ENCODE assay signal across 8 cellular contexts in the genomic region with DNA sequence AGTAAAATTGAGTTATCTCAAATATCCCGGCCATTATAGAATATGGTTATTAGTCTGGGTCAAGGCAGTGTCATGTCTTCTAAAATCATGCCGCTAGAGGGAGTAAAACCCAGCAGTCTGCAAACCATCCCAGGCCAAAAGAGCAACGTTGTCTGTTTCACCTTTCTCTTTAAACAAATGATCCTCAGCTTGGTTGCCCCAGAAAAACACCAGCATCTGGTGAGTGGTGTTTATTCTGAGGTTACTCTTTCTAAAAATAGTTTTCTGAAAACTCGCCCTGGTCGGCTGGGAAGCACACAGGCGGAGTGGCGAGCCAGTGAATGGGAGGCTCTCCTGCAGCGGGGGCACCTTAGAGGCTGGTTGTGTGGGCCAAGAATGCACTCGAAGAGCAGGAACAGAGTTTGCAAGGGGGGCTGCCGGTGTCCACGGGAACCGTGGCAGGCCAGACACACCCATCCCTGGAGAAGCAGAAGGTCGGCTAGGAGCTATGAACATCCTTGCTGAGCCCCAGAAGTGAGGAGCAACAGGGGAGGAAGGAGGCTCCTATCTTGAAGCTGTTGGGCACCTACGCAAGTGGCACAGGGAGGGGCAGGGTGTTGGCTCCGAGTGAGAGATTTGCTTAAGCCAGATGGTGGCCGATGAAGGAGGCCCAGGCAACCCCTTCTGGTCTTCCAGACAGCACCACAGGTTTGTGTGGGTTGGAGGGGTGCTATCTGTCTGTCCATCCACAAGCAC.
DNase-seq lines count a peak whose midpoint lies in the region; ATAC-seq and TF ChIP-seq lines count a peak whose summit lies in the region.

No MANE protein-coding gene starts in this region.

- H3K4me3 Mint-ChIP-seq in H9, result no peak overlapping the region
- H3K4me3 Mint-ChIP-seq in activated naive CD8-positive, alpha-beta T cell treated with anti-CD3 and anti-CD28 coated beads for 36 hours, result peak overlapping the region; percentile 82

- no CpG with 5 or more reads among the region's 16 CpGs for WGBS in H9 (ENCODE audit: extremely low coverage, insufficient read length, low lambda C conversion rate)

- no peaks in the 10 kb centered on the region for H3K9me3 Mint-ChIP-seq in H9
- peaks cover 13% of the 10 kb centered on the region for H3K9me3 Mint-ChIP-seq in activated naive CD8-positive, alpha-beta T cell treated with anti-CD3 and anti-CD28 coated beads for 36 hours

- no peak overlapping the region for H2BK5ac ChIP-seq in H9 (ENCODE audit: insufficient read length, low read length)

- no peak overlapping the region for H3K23ac ChIP-seq in H9 (ENCODE audit: insufficient read length, low read depth, low read length)

- H2BK120ac ChIP-seq in H9 (ENCODE audit: low read depth, low read length, poor library complexity, severe bottlenecking), result no peak overlapping the region

- H3K79me1 ChIP-seq in H9 (ENCODE audit: insufficient read depth, low read depth, low read length, poor library complexity, severe bottlenecking), result no peaks in the 10 kb centered on the region

- no peak overlapping the region for H4K5ac ChIP-seq in H9 (ENCODE audit: insufficient read length, low read depth, low read length)

- H3K9me2 ChIP-seq in Loucy (replicated peaks; ENCODE audit: low read depth, low read length), result no peaks in the 10 kb centered on the region

- peaks cover 4% of the 10 kb centered on the region for H3K27me3 Mint-ChIP-seq in H9 (ENCODE audit: low read depth)
- no peaks in the 10 kb centered on the region for H3K27me3 Mint-ChIP-seq in activated naive CD8-positive, alpha-beta T cell treated with anti-CD3 and anti-CD28 coated beads for 36 hours

- H4K91ac ChIP-seq in H9 (ENCODE audit: insufficient read length, low read depth, low read length), result no peak overlapping the region

- H3K23me2 ChIP-seq in H9 (ENCODE audit: insufficient read length, low read depth, low read length, poor library complexity, severe bottlenecking), result no peaks in the 10 kb centered on the region

- H2BK20ac ChIP-seq in H9 (ENCODE audit: low read depth, low read length, poor library complexity, severe bottlenecking), result no peak overlapping the region

- H3K27ac Mint-ChIP-seq in H9, result no peak overlapping the region
- H3K27ac Mint-ChIP-seq in activated naive CD8-positive, alpha-beta T cell treated with anti-CD3 and anti-CD28 coated beads for 36 hours, result peak overlapping the region; percentile 93

- H3K27ac ChIP-seq in H9 (ENCODE audit: insufficient read length, low read depth, low read length), result no peak overlapping the region

- intact Hi-C loops in left cardiac atrium (cut with DNase I), result loop anchor here (1.0 to 10.0 kb wide), 6 partner anchors 115 to 541 kb away; no protein-coding TSS in a partner anchor

- peak; percentile 94 for DNase-seq in GM12865 (ENCODE audit: low read depth)
- DNase-seq in H9, result peak; percentile 54
- DNase-seq in SKM-1 treated with dmso at 0.1 percent for 144 hours (lab: John Stamatoyannopoulos, UW; ENCODE audit: unreplicated experiment), result peak; percentile 50
- peak; percentile 69 for DNase-seq in activated naive CD8-positive, alpha-beta T cell treated with anti-CD3 and anti-CD28 coated beads for 36 hours
- peak; percentile 43 for DNase-seq in left cardiac atrium
- no peak for DNase-seq in retinal pigment epithelial cell (ENCODE audit: low read depth)
- DNase-seq in GM19240 (ENCODE audit: insufficient read length, low spot score), result no peak

- H3K9ac ChIP-seq in H9 (ENCODE audit: extremely low read depth, insufficient read length, low read length) (no peak overlapping the region), Loucy (ENCODE audit: low read depth, low read length, poor library complexity, severe bottlenecking) (peak overlapping the region; percentile 61)

- H3K4me2 ChIP-seq in H9 (ENCODE audit: insufficient read depth, insufficient read length, low read length), result no peak overlapping the region
- peak overlapping the region; percentile 36 for H3K4me2 ChIP-seq in Loucy (ENCODE audit: low read depth, low read length, poor library complexity, severe bottlenecking)

- H3K36me3 Mint-ChIP-seq in H9 (ENCODE audit: insufficient read depth in 1 of 3, low read depth in 3 of 3), result no peaks in the 10 kb centered on the region; a peak in 1 of 7 replicates
- H3K36me3 Mint-ChIP-seq in activated naive CD8-positive, alpha-beta T cell treated with anti-CD3 and anti-CD28 coated beads for 36 hours, result peaks cover 31% of the 10 kb centered on the region

- peak; percentile 88 to 92 for ATAC-seq in left cardiac atrium

- no peak overlapping the region for H3K56ac ChIP-seq in H9 (ENCODE audit: insufficient read length, low read depth, low read length)

- H3K14ac ChIP-seq in H9 (ENCODE audit: insufficient read depth, low read length), result no peak overlapping the region

- H3K4me1 Mint-ChIP-seq in H9, result peaks cover 11 to 15% of the 10 kb centered on the region in 2 experiments
- peaks cover 92% of the 10 kb centered on the region for H3K4me1 Mint-ChIP-seq in activated naive CD8-positive, alpha-beta T cell treated with anti-CD3 and anti-CD28 coated beads for 36 hours

- H3K36me3 ChIP-seq in Loucy (ENCODE audit: insufficient read depth, low read length), result no peaks in the 10 kb centered on the region

- no peaks in the 10 kb centered on the region for H3F3A ChIP-seq in Loucy (ENCODE audit: low read depth)

- H4K20me1 ChIP-seq in H9 (ENCODE audit: control insufficient read depth, insufficient read depth, insufficient read length) (no peaks in the 10 kb centered on the region), Loucy (ENCODE audit: insufficient read depth, low read length, poor library complexity, severe bottlenecking) (no peaks in the 10 kb centered on the region)

- no peak overlapping the region for H2AK5ac ChIP-seq in H9 (ENCODE audit: insufficient read length, low read length)

- H3T11ph ChIP-seq in H9 (ENCODE audit: low read length), result no peak overlapping the region

- H3K4me3 ChIP-seq in GM12865 (ENCODE audit: low read depth, low read length), result peak overlapping the region; percentile 57
- no peak overlapping the region for H3K4me3 ChIP-seq in Loucy (ENCODE audit: low read length, poor library complexity, severe bottlenecking)
- H3K4me3 ChIP-seq in retinal pigment epithelial cell (ENCODE audit: low read length), result no peak overlapping the region

- no peak overlapping the region for H4K8ac ChIP-seq in H9 (replicated peaks; ENCODE audit: insufficient read length, low read depth, low read length)

- peak overlapping the region; percentile 49 for H2AFZ ChIP-seq in H9 (ENCODE audit: low read length)
- H2AFZ ChIP-seq in Loucy (ENCODE audit: low read length), result 0 out of 2 replicates have a peak overlapping the region, but pooled peaks have one; percentile 9

- H2BK15ac ChIP-seq in H9 (ENCODE audit: low read depth, low read length), result no peak overlapping the region

- H3K9me3 ChIP-seq in H9 (ENCODE audit: control insufficient read depth, low read depth, low read length), result no peaks in the 10 kb centered on the region
- H3K9me3 ChIP-seq in Loucy (ENCODE audit: insufficient read depth, low read depth, low read length), result no peaks in the 10 kb centered on the region

- no peak overlapping the region for H3K18ac ChIP-seq in H9 (ENCODE audit: insufficient read length, low read depth, low read length)

- H2BK12ac ChIP-seq in H9 (ENCODE audit: insufficient read length, low read depth, low read length), result no peak overlapping the region

- TF ChIP-seq CTCF in GM12865 (IDR thresholded peaks at IDR 0.05; ENCODE audit: insufficient read depth, low read depth, low read length, missing control alignments) (peak; percentile 81), H9 (conservative IDR thresholded peaks at IDR 0.05) (peak; percentile 89), Loucy (conservative IDR thresholded peaks at IDR 0.05; ENCODE audit: low read length) (peak; percentile 95), retinal pigment epithelial cell (conservative IDR thresholded peaks at IDR 0.05; ENCODE audit: low read depth, low read length) (peak; percentile 80)

- no peak overlapping the region for H3K4ac ChIP-seq in H9 (ENCODE audit: low read depth, low read length)

- H3K79me2 ChIP-seq in H9 (ENCODE audit: insufficient read depth, low read length), result no peaks in the 10 kb centered on the region
- H3K79me2 ChIP-seq in Loucy (ENCODE audit: insufficient read depth, low read length), result no peaks in the 10 kb centered on the region; the same call in 1 of the 2 replicates

- H3K4me1 ChIP-seq in H9 (ENCODE audit: insufficient read depth, low read length), result no peaks in the 10 kb centered on the region
- peaks cover 66% of the 10 kb centered on the region for H3K4me1 ChIP-seq in Loucy (ENCODE audit: insufficient read depth, low read length, poor library complexity, severe bottlenecking)

- no peaks in the 10 kb centered on the region; the same call in 1 of the 2 replicates for H3K27me3 ChIP-seq in H9 (ENCODE audit: insufficient read depth, low read length)
- no peaks in the 10 kb centered on the region for H3K27me3 ChIP-seq in Loucy (ENCODE audit: insufficient read depth, low read length, poor library complexity, severe bottlenecking)

Comparison
In these comparisons a context has a peak if more than half of its experiments do, and no peak if none do; other contexts are left out.
1. DNase-seq: peak in GM12865 (single experiment), H9 (single experiment), SKM-1 treated with dmso at 0.1 percent for 144 hours (single experiment), activated naive CD8-positive, alpha-beta T cell treated with anti-CD3 and anti-CD28 coated beads for 36 hours (single experiment) and left cardiac atrium (single experiment); none in retinal pigment epithelial cell (single experiment) and GM19240 (single experiment).
2. Peak in every context shown above with its lines, with median percentiles within 50 percentile points of each other: CTCF ChIP-seq.